ENCODE assay signal across 8 cellular contexts in genomic region chr5:72847439-72847838, GRCh38. TPM values are rescaled to one million over a fixed set of nuclear protein-coding genes. Genes with fewer than 3 reads are reported as not detected.
A peak's percentile ranks its signal among the peaks of the same experiment; 100 is the strongest.
DNase-seq lines count a peak whose midpoint lies in the region; ATAC-seq, FAIRE-seq and TF ChIP-seq lines count a peak whose summit lies in the region.

No MANE protein-coding gene starts in this region.

- H3K4me3 ChIP-seq in tibial nerve, result peak overlapping the region in 3 of 4 donors; percentile 63 to 80 (median 64)

- no peak for DNase-seq in activated naive CD4-positive, alpha-beta T cell treated with anti-CD3 and anti-CD28 coated beads for 36 hours
- DNase-seq in activated naive CD4-positive, alpha-beta T cell treated with Interleukin-2 at 50 U/mL for 16 hours, result no peak
- DNase-seq in tibial nerve (ENCODE audit: low spot score in 2 of 2) (no peak), occipital lobe (lab: John Stamatoyannopoulos, UW) (no peak), AG08396 (ENCODE audit: low spot score) (no peak)

- H3K27ac ChIP-seq in tibial nerve, result peak overlapping the region in 2 of 4 donors; percentile 85 to 89

- WGBS in tibial nerve, 2 donors, result 3 to 7% methylated on average over 3 of the region's 3 CpGs

- H3K9me3 ChIP-seq in tibial nerve, result no peaks in the 10 kb centered on the region

- peaks cover 50% of the 10 kb centered on the region for H3K4me1 Mint-ChIP-seq in activated naive CD4-positive, alpha-beta T cell treated with anti-CD3 and anti-CD28 coated beads for 36 hours (ENCODE audit: low read depth)
- peaks cover 58% of the 10 kb centered on the region for H3K4me1 Mint-ChIP-seq in activated naive CD8-positive, alpha-beta T cell (ENCODE audit: low read depth)

- TF ChIP-seq CTCF in tibial nerve (IDR thresholded peaks at IDR 0.05), result no peak

- no peaks in the 10 kb centered on the region for H3K27me3 ChIP-seq in tibial nerve

- CTCF ChIA-PET in activated naive CD4-positive, alpha-beta T cell treated with anti-CD3 and anti-CD28 coated beads for 36 hours (lab: Charles Lee), result interaction anchor here (0.6 kb wide), 1 partner anchor 21 kb away, joined by 3 read pairs; no protein-coding TSS in a partner anchor

- no peak for ATAC-seq in GM18498 (IDR thresholded peaks at IDR 0.05; ENCODE audit: unreplicated experiment)

- H3K36me3 ChIP-seq in tibial nerve, result no peaks in the 10 kb centered on the region

- no peaks in the 10 kb centered on the region for H3K27me3 Mint-ChIP-seq in activated naive CD4-positive, alpha-beta T cell treated with anti-CD3 and anti-CD28 coated beads for 36 hours (ENCODE audit: low read depth)
- no peaks in the 10 kb centered on the region for H3K27me3 Mint-ChIP-seq in activated naive CD8-positive, alpha-beta T cell

- peak; percentile 80 for FAIRE-seq in islet of Langerhans (lab: Jason Lieb, UNC)

- intact Hi-C loops in activated naive CD4-positive, alpha-beta T cell treated with anti-CD3 and anti-CD28 coated beads for 36 hours (cut with micrococcal nuclease), result loop anchor here (5.0 kb wide), 2 partner anchors 480 to 615 kb away; no protein-coding TSS in a partner anchor

- TF ChIP-seq EP300 in tibial nerve (IDR thresholded peaks at IDR 0.05), result no peak

- H3K27ac Mint-ChIP-seq in activated naive CD4-positive, alpha-beta T cell treated with anti-CD3 and anti-CD28 coated beads for 36 hours, result peak overlapping the region; percentile 97
- peak overlapping the region; percentile 97 for H3K27ac Mint-ChIP-seq in activated naive CD8-positive, alpha-beta T cell

- H3K4me3 Mint-ChIP-seq in activated naive CD4-positive, alpha-beta T cell treated with anti-CD3 and anti-CD28 coated beads for 36 hours, result peak overlapping the region; percentile 97
- H3K4me3 Mint-ChIP-seq in activated naive CD8-positive, alpha-beta T cell, result peak overlapping the region; percentile 96

- H3K36me3 Mint-ChIP-seq in activated naive CD4-positive, alpha-beta T cell treated with anti-CD3 and anti-CD28 coated beads for 36 hours (ENCODE audit: low read depth), result peaks cover 17% of the 10 kb centered on the region
- no peaks in the 10 kb centered on the region for H3K36me3 Mint-ChIP-seq in activated naive CD8-positive, alpha-beta T cell

- no peaks in the 10 kb centered on the region for H3K9me3 Mint-ChIP-seq in activated naive CD4-positive, alpha-beta T cell treated with anti-CD3 and anti-CD28 coated beads for 36 hours
- no peaks in the 10 kb centered on the region for H3K9me3 Mint-ChIP-seq in activated naive CD8-positive, alpha-beta T cell (ENCODE audit: low read depth)

- peaks cover 0 to 88% (median 35%) of the 10 kb centered on the region in 4 donors for H3K4me1 ChIP-seq in tibial nerve

- TF ChIP-seq POLR2A in tibial nerve (IDR thresholded peaks at IDR 0.05), result no peak

RNA-seq across cellular contexts. Expression of gene TNPO1, which starts 31.0 kb away (rescaled TPM):
- 100 to 1,000 TPM; 105 to 107 TPM for total RNA-seq in activated naive CD4-positive, alpha-beta T cell treated with anti-CD3 and anti-CD28 coated beads for 36 hours
- total RNA-seq in tibial nerve (100 to 1,000 TPM in 1 of 4 donors, 10 to 100 TPM in 3; 58.2 to 106 (median 81.4) TPM), occipital lobe (299 TPM)
